ENCODE assay signal across 1 cellular context in the genomic region with DNA sequence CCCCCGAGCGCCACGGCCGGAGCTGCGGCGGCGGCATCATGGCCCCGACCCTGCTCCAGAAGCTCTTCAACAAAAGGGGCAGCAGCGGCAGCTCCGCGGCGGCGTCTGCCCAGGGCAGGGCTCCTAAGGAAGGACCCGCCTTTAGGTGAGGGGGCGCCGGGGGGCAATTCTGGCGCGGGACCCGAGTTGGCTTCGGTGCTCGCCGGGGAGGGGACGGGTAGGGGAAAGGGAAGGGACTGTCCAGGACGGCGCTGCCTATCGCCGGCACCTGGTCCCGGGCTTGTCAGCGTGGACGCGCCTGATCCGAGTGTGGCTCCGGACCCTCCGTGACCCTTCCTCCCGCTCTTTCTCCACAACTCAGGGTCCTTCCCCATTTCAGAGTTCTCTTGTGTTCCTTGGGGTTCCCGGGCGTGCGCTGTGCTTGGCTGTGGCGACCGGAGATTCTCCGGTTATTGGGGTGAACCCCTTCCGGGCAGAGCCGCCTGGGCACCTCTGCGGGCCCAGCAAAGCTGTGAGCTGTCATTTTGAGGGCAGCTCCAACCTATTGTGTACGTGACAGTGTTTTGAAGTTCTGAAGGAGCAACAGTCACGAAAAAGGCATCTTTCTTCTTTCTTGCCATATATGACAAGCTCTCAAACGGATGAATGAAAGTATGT.
TF ChIP-seq lines count a peak whose summit lies in the region.

No MANE protein-coding gene starts in this region.

TF ChIP-seq in GM12878, 131 proteins besides CTCF, POLR2A, EP300 and RAD21 (continued from another document):
- TF ChIP-seq, protein P1, sequence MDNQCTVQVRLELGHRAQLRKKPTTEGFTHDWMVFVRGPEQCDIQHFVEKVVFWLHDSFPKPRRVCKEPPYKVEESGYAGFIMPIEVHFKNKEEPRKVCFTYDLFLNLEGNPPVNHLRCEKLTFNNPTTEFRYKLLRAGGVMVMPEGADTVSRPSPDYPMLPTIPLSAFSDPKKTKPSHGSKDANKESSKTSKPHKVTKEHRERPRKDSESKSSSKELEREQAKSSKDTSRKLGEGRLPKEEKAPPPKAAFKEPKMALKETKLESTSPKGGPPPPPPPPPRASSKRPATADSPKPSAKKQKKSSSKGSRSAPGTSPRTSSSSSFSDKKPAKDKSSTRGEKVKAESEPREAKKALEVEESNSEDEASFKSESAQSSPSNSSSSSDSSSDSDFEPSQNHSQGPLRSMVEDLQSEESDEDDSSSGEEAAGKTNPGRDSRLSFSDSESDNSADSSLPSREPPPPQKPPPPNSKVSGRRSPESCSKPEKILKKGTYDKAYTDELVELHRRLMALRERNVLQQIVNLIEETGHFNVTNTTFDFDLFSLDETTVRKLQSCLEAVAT (IDR thresholded peaks at IDR 0.05), result no peak
- TF ChIP-seq, protein P2, sequence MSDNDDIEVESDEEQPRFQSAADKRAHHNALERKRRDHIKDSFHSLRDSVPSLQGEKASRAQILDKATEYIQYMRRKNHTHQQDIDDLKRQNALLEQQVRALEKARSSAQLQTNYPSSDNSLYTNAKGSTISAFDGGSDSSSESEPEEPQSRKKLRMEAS (IDR thresholded peaks at IDR 0.05; ENCODE audit: low read depth, low read length), result 0 out of 2 replicates have a peak, but pooled peaks have one; percentile 47
- TF ChIP-seq, protein P3, sequence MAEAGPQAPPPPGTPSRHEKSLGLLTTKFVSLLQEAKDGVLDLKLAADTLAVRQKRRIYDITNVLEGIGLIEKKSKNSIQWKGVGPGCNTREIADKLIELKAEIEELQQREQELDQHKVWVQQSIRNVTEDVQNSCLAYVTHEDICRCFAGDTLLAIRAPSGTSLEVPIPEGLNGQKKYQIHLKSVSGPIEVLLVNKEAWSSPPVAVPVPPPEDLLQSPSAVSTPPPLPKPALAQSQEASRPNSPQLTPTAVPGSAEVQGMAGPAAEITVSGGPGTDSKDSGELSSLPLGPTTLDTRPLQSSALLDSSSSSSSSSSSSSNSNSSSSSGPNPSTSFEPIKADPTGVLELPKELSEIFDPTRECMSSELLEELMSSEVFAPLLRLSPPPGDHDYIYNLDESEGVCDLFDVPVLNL (IDR thresholded peaks at IDR 0.05; ENCODE audit: low read depth, low read length), result no peak
- no peak for TF ChIP-seq RBBP5 (conservative IDR thresholded peaks at IDR 0.05)
- TF ChIP-seq FOXK2 (IDR thresholded peaks at IDR 0.05), result no peak
- TF ChIP-seq IKZF1 (conservative IDR thresholded peaks at IDR 0.05), result no peak
- TF ChIP-seq, protein P4, sequence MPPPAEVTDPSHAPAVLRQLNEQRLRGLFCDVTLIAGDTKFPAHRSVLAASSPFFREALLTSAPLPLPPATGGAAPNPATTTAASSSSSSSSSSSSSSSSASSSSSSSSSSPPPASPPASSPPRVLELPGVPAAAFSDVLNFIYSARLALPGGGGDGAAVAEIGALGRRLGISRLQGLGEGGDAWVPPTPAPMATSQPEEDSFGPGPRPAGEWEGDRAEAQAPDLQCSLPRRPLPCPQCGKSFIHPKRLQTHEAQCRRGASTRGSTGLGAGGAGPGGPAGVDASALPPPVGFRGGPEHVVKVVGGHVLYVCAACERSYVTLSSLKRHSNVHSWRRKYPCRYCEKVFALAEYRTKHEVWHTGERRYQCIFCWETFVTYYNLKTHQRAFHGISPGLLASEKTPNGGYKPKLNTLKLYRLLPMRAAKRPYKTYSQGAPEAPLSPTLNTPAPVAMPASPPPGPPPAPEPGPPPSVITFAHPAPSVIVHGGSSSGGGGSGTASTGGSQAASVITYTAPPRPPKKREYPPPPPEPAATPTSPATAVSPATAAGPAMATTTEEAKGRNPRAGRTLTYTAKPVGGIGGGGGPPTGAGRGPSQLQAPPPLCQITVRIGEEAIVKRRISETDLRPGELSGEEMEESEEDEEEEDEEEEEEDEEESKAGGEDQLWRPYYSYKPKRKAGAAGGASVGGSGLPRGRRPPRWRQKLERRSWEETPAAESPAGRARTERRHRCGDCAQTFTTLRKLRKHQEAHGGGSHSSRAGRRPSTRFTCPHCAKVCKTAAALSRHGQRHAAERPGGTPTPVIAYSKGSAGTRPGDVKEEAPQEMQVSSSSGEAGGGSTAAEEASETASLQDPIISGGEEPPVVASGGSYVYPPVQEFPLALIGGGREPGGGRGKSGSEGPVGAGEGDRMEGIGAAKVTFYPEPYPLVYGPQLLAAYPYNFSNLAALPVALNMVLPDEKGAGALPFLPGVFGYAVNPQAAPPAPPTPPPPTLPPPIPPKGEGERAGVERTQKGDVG (CRISPR knock-in tag; IDR thresholded peaks at IDR 0.05), result no peak
- no peak for TF ChIP-seq CHD4 (IDR thresholded peaks at IDR 0.05)
- TF ChIP-seq JUNB (IDR thresholded peaks at IDR 0.05), result no peak
- peak; percentile 7; the same call in 1 of the 2 replicates for TF ChIP-seq ZSCAN29 (IDR thresholded peaks at IDR 0.05)
- TF ChIP-seq ZNF622 (IDR thresholded peaks at IDR 0.05), result no peak
- no peak for TF ChIP-seq MYC (IDR thresholded peaks at IDR 0.05; ENCODE audit: insufficient read depth, insufficient read length, insufficient replicate concordance, low read length, severe bottlenecking)
- no peak for TF ChIP-seq CEBPB (IDR thresholded peaks at IDR 0.05; ENCODE audit: borderline replicate concordance in 1 of 2, low read depth in 2 of 2, low read length in 2 of 2)
- 0 out of 2 replicates have a peak, but pooled peaks have one; percentile 15 for TF ChIP-seq GATAD2B (conservative IDR thresholded peaks at IDR 0.05; ENCODE audit: low read depth)
- TF ChIP-seq CREM (IDR thresholded peaks at IDR 0.05; ENCODE audit: low read depth), result no peak
- peak; percentile 27; the same call in 1 of the 2 replicates for TF ChIP-seq DPF2 (IDR thresholded peaks at IDR 0.05)
- TF ChIP-seq TCF7 (IDR thresholded peaks at IDR 0.05; ENCODE audit: borderline replicate concordance), result no peak
- TF ChIP-seq CHD2 (IDR thresholded peaks at IDR 0.05; ENCODE audit: borderline replicate concordance, low read depth, low read length), result no peak
- TF ChIP-seq POLR2AphosphoS5 (IDR thresholded peaks at IDR 0.05; ENCODE audit: low read length), result no peak
- TF ChIP-seq NR2F1 (conservative IDR thresholded peaks at IDR 0.05), result 0 out of 2 replicates have a peak, but pooled peaks have one; percentile 9
- no peak for TF ChIP-seq KAT2A (conservative IDR thresholded peaks at IDR 0.05; ENCODE audit: control insufficient read depth, low read depth, low read length)
- TF ChIP-seq, protein P5, sequence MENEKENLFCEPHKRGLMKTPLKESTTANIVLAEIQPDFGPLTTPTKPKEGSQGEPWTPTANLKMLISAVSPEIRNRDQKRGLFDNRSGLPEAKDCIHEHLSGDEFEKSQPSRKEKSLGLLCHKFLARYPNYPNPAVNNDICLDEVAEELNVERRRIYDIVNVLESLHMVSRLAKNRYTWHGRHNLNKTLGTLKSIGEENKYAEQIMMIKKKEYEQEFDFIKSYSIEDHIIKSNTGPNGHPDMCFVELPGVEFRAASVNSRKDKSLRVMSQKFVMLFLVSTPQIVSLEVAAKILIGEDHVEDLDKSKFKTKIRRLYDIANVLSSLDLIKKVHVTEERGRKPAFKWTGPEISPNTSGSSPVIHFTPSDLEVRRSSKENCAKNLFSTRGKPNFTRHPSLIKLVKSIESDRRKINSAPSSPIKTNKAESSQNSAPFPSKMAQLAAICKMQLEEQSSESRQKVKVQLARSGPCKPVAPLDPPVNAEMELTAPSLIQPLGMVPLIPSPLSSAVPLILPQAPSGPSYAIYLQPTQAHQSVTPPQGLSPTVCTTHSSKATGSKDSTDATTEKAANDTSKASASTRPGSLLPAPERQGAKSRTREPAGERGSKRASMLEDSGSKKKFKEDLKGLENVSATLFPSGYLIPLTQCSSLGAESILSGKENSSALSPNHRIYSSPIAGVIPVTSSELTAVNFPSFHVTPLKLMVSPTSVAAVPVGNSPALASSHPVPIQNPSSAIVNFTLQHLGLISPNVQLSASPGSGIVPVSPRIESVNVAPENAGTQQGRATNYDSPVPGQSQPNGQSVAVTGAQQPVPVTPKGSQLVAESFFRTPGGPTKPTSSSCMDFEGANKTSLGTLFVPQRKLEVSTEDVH (IDR thresholded peaks at IDR 0.05; ENCODE audit: low read depth, partially characterized antibody), result no peak
